In the genomic region with DNA sequence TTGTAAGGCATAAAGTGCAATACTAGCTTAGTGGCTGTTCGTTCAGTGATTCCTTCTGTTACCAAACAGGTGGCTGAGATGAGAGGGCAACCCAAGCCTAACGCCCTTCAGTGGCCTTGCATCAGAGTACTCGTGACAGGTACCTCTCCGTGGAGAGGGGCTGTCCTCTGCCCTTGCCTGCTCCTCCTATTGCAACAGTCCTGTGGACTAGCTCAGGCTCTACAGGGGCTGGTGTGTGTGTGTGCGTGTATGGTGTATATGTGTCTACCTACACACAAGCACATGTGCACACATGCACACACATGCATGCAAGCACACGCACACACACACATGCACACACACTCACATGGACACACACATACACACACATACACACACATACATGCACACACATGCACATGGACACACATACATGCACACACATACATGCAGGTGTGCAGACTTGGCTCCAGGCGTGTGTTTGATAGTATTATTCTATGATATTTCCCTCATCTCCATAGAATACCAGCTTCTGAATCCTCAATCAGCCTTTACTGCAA, we compare ENCODE assay signal across 19 cellular contexts. TPM values are rescaled to one million over a fixed set of nuclear protein-coding genes. Genes with fewer than 3 reads are reported as not detected.
A peak's percentile ranks its signal among the peaks of the same experiment; 100 is the strongest.
DNase-seq lines count a peak whose midpoint lies in the region; ATAC-seq, FAIRE-seq and TF ChIP-seq lines count a peak whose summit lies in the region.
"Had no signal": no experiment of that assay in that cellular context is flagged by ENCODE, and none has a peak within 500 bp of the region (broad histone marks: within the 10 kb centered on the region; RNA-seq: fewer than 3 reads in every experiment).

No MANE protein-coding gene starts in this region.

- no peak overlapping the region for H3K9ac ChIP-seq in endothelial cell of umbilical vein (replicated peaks; ENCODE audit: extremely low read depth, insufficient read depth, low read length)
- H3K9ac ChIP-seq: GM23248 had no signal

- H3K27ac ChIP-seq in left ventricle myocardium inferior (replicated peaks) = peak overlapping the region; percentile 62
- H3K27ac ChIP-seq in endothelial cell of umbilical vein (ENCODE audit: insufficient read depth, low read depth, low read length) = no peak overlapping the region
- peak overlapping the region; percentile 37 to 74 (median 61) for H3K27ac ChIP-seq in gastrocnemius medialis
- H3K27ac ChIP-seq: GM23248, Peyer's patch had no signal

- H3K27me3 ChIP-seq in left ventricle myocardium inferior (ENCODE audit: low read depth) (no peaks in the 10 kb centered on the region), endothelial cell of umbilical vein (ENCODE audit: control insufficient read depth in 2 of 2, insufficient read depth in 2 of 2, low read length in 2 of 2) (no peaks in the 10 kb centered on the region), gastrocnemius medialis (no peaks in the 10 kb centered on the region)
- H3K27me3 ChIP-seq: Peyer's patch had no signal

- no peak for FAIRE-seq in endothelial cell of umbilical vein (lab: Jason Lieb, UNC)
- no peak for FAIRE-seq in D721Med (lab: Jason Lieb, UNC)

- H3K4me3 ChIP-seq in left ventricle myocardium inferior = no peak overlapping the region
- H3K4me3 ChIP-seq in endothelial cell of umbilical vein (replicated peaks in 1 of 3; ENCODE audit: insufficient read depth in 1 of 3, low read depth in 1 of 3, low read length in 3 of 3) = no peak overlapping the region
- H3K4me3 ChIP-seq in gastrocnemius medialis = no peak overlapping the region
- H3K4me3 ChIP-seq: GM23248, Peyer's patch had no signal

- no peak overlapping the region for H3K4me2 ChIP-seq in endothelial cell of umbilical vein (ENCODE audit: insufficient read depth, low read length)

- no peak for TF ChIP-seq CTCF in left ventricle myocardium inferior (IDR thresholded peaks at IDR 0.05; ENCODE audit: borderline replicate concordance)
- no peak for TF ChIP-seq CTCF in endothelial cell of umbilical vein (IDR thresholded peaks at IDR 0.05; ENCODE audit: extremely low read depth in 1 of 2, insufficient read depth in 1 of 2, low read depth in 1 of 2, low read length in 2 of 2)
- TF ChIP-seq CTCF in gastrocnemius medialis (IDR thresholded peaks at IDR 0.05 in 4 of 5, conservative IDR thresholded peaks at IDR 0.05 in 1 of 5) = no peak
- no peak for TF ChIP-seq CTCF in D721Med (IDR thresholded peaks at IDR 0.05; ENCODE audit: insufficient read depth, missing control alignments)

- dilution Hi-C loops in endothelial cell of umbilical vein (cut with MboI; ENCODE audit: extremely low pct_ligation_motif_present, low sequenced_read_pairs) = no loop called here

- peaks cover 38% of the 10 kb centered on the region for H3K4me1 ChIP-seq in left ventricle myocardium inferior
- H3K4me1 ChIP-seq in endothelial cell of umbilical vein (ENCODE audit: control insufficient read depth, extremely low read depth, insufficient read depth, low read length) = peaks cover 10% of the 10 kb centered on the region
- H3K4me1 ChIP-seq in gastrocnemius medialis = peaks cover 0 to 8% of the 10 kb centered on the region in 2 donors
- H3K4me1 ChIP-seq: Peyer's patch had no signal

- peak in 1 of 2 donors; percentile 21 for ATAC-seq in gastrocnemius medialis

- no peaks in the 10 kb centered on the region for H3K9me3 ChIP-seq in left ventricle myocardium inferior (replicated peaks)
- no peaks in the 10 kb centered on the region for H3K9me3 ChIP-seq in endothelial cell of umbilical vein (replicated peaks; ENCODE audit: control insufficient read depth, insufficient read depth, low read length)
- no peaks in the 10 kb centered on the region for H3K9me3 ChIP-seq in gastrocnemius medialis
- H3K9me3 ChIP-seq: Peyer's patch had no signal

- H4K20me1 ChIP-seq in endothelial cell of umbilical vein (replicated peaks; ENCODE audit: control insufficient read depth, extremely low read depth, insufficient read depth, low read length) = no peaks in the 10 kb centered on the region

- POLR2A ChIA-PET in endothelial cell of umbilical vein (lab: Charles Lee) = no interaction called here

- H3K79me2 ChIP-seq in endothelial cell of umbilical vein (ENCODE audit: control insufficient read depth, insufficient read depth, low read length) = no peaks in the 10 kb centered on the region

- CTCF ChIA-PET in endothelial cell of umbilical vein (lab: Charles Lee) = interaction anchor here (1.5 kb wide), 1 partner anchor 38 kb away, joined by 5 read pairs; no protein-coding TSS in a partner anchor

- H3K9me1 ChIP-seq in endothelial cell of umbilical vein (replicated peaks; ENCODE audit: control insufficient read depth, extremely low read depth, insufficient read depth, low read length) = no peaks in the 10 kb centered on the region

- DNase-seq in left ventricle myocardium inferior (no peak), cardiac septum (ENCODE audit: low spot score) (no peak), endothelial cell of umbilical vein (ENCODE audit: low read depth, low spot score) (no peak), gastrocnemius medialis (no peak), D721Med (ENCODE audit: insufficient read length, low spot score) (no peak), NCI-H2081 (lab: John Stamatoyannopoulos, UW) (no peak), NCI-H1092 (lab: John Stamatoyannopoulos, UW) (no peak)
- DNase-seq: ACHN, AML-193, GM23248, HCEC 1CT, NCI-H1436 treated with DMSO at 0.1 percent for 48 hours, NCI-H2029 treated with DMSO at 0.1 percent for 48 hours, NCI-H2227 treated with DMSO at 0.1 percent for 48 hours, NCI-H524 treated with DMSO at 0.1 percent for 48 hours, Peyer's patch, SHP77 treated with DMSO at 0.1 percent for 48 hours had no signal

- H3K36me3 ChIP-seq in left ventricle myocardium inferior (peaks cover 16% of the 10 kb centered on the region), endothelial cell of umbilical vein (ENCODE audit: control insufficient read depth in 2 of 2, extremely low read depth in 1 of 2, insufficient read depth in 2 of 2, low read length in 2 of 2) (no peaks in the 10 kb centered on the region), gastrocnemius medialis (peaks cover 0 to 23% of the 10 kb centered on the region in 2 donors)

- in situ Hi-C loops in gastrocnemius medialis (cut with MboI; ENCODE audit: low sequenced_read_pairs in 4 of 4) = loop anchor here in 1 of 4 donors (25.0 kb wide), 1 partner anchor 512 kb away; no protein-coding TSS in a partner anchor

- TF ChIP-seq POLR2A in endothelial cell of umbilical vein (IDR thresholded peaks at IDR 0.05; ENCODE audit: low read depth, low read length) = no peak
- TF ChIP-seq POLR2A in gastrocnemius medialis (IDR thresholded peaks at IDR 0.05) = no peak

- no peak overlapping the region for H2AFZ ChIP-seq in endothelial cell of umbilical vein (ENCODE audit: low read depth, low read length)
- H2AFZ ChIP-seq: GM23248 had no signal

- no TSS peak for BruUV-seq in endothelial cell of umbilical vein (replicated peaks; lab: Mats Ljungman, UMichigan)

- intact Hi-C loops in left ventricle myocardium inferior (cut with micrococcal nuclease) (no loop called here), cardiac septum (cut with DNase I) (loop anchor here (5.0 to 10.0 kb wide), 2 partner anchors 75 to 152 kb away; no protein-coding TSS in a partner anchor), endothelial cell of umbilical vein (cut with micrococcal nuclease) (no loop called here), gastrocnemius medialis (cut with DNase I; ENCODE audit: low total_unique reads) (no loop called here)

TF ChIP-seq in endothelial cell of umbilical vein, 7 proteins besides CTCF, POLR2A, EP300 and RAD21:
- no peak for TF ChIP-seq EZH2 (IDR thresholded peaks at IDR 0.05; ENCODE audit: borderline replicate concordance, low read depth, low read length, severe bottlenecking)
- TF ChIP-seq, protein P1, sequence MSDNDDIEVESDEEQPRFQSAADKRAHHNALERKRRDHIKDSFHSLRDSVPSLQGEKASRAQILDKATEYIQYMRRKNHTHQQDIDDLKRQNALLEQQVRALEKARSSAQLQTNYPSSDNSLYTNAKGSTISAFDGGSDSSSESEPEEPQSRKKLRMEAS (IDR thresholded peaks at IDR 0.05; ENCODE audit: insufficient read depth, insufficient read length) = peak; percentile 23

RNA-seq across cellular contexts. Expression of a gene that starts 15.1 kb away (rescaled TPM):
- total RNA-seq in left ventricle myocardium inferior = 2.9 TPM
- 4.8 TPM for total RNA-seq in cardiac septum
- total RNA-seq in endothelial cell of umbilical vein = 0.93 and 1.9 TPM in 2 replicates
- polyA plus RNA-seq in endothelial cell of umbilical vein = 1.8 TPM in 2 replicates
- polyA plus RNA-seq in endothelial cell of umbilical vein (2011; cell fraction: cytosol; rRNA removed) = 1.1 and 1.5 TPM in 2 replicates
- 0.29 and 0.47 TPM in 2 replicates for polyA plus RNA-seq in endothelial cell of umbilical vein (2011; cell fraction: nucleus; rRNA removed)
- 9.0 and 14.8 TPM in 2 replicates for polyA plus RNA-seq in endothelial cell of umbilical vein (2012)
- polyA minus RNA-seq in endothelial cell of umbilical vein = not detected in 2 replicates
- not detected for polyA minus RNA-seq in endothelial cell of umbilical vein (2011; cell fraction: cytosol; rRNA and poly(A)+ RNA removed)
- polyA minus RNA-seq in endothelial cell of umbilical vein (2011; cell fraction: nucleus; rRNA and poly(A)+ RNA removed) = not detected in 2 replicates
- total RNA-seq in gastrocnemius medialis = 1 to 10 TPM in 1 of 4 donors, under 1 TPM in 3; 0.64 to 4.7 (median 0.89) TPM
- total RNA-seq: GM23248, HT1080 had no signal
- polyA plus RNA-seq: CD14-positive monocyte, GM23248 had no signal

RNA-seq across cellular contexts. Expression of a gene that starts 50.7 kb away (rescaled TPM):
- total RNA-seq in left ventricle myocardium inferior (not detected), cardiac septum (not detected), endothelial cell of umbilical vein (not detected in 2 replicates), gastrocnemius medialis (not detected)
- polyA plus RNA-seq in endothelial cell of umbilical vein = not detected in 2 replicates
- polyA plus RNA-seq in endothelial cell of umbilical vein (2011; cell fraction: cytosol; rRNA removed) = not detected in 2 replicates
- polyA plus RNA-seq in endothelial cell of umbilical vein (2011; cell fraction: nucleus; rRNA removed) = not detected in 2 replicates
- not detected in 2 replicates for polyA plus RNA-seq in endothelial cell of umbilical vein (2012)
- not detected in 2 replicates for polyA minus RNA-seq in endothelial cell of umbilical vein
- polyA minus RNA-seq in endothelial cell of umbilical vein (2011; cell fraction: cytosol; rRNA and poly(A)+ RNA removed) = not detected
- polyA minus RNA-seq in endothelial cell of umbilical vein (2011; cell fraction: nucleus; rRNA and poly(A)+ RNA removed) = not detected in 2 replicates
- total RNA-seq: GM23248, HT1080 had no signal
- polyA plus RNA-seq: CD14-positive monocyte, GM23248 had no signal
